1 cellular context compared by ENCODE assay signal in genomic region chr6:143570147-143570853, GRCh38.
TF ChIP-seq lines count a peak whose summit lies in the region.

No MANE protein-coding gene starts in this region.

TF ChIP-seq in WTC11, 78 proteins besides CTCF, POLR2A, EP300 and RAD21 (continued from another document):
- TF ChIP-seq, protein P1, sequence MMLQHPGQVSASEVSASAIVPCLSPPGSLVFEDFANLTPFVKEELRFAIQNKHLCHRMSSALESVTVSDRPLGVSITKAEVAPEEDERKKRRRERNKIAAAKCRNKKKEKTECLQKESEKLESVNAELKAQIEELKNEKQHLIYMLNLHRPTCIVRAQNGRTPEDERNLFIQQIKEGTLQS (CRISPR knock-in tag; conservative IDR thresholded peaks at IDR 0.05) = no peak
- TF ChIP-seq MAX (CRISPR knock-in tag; IDR thresholded peaks at IDR 0.05) (no peak), ZNF416 (CRISPR knock-in tag; IDR thresholded peaks at IDR 0.05) (no peak)
